1 cellular context compared by ENCODE assay signal in the genomic region with DNA sequence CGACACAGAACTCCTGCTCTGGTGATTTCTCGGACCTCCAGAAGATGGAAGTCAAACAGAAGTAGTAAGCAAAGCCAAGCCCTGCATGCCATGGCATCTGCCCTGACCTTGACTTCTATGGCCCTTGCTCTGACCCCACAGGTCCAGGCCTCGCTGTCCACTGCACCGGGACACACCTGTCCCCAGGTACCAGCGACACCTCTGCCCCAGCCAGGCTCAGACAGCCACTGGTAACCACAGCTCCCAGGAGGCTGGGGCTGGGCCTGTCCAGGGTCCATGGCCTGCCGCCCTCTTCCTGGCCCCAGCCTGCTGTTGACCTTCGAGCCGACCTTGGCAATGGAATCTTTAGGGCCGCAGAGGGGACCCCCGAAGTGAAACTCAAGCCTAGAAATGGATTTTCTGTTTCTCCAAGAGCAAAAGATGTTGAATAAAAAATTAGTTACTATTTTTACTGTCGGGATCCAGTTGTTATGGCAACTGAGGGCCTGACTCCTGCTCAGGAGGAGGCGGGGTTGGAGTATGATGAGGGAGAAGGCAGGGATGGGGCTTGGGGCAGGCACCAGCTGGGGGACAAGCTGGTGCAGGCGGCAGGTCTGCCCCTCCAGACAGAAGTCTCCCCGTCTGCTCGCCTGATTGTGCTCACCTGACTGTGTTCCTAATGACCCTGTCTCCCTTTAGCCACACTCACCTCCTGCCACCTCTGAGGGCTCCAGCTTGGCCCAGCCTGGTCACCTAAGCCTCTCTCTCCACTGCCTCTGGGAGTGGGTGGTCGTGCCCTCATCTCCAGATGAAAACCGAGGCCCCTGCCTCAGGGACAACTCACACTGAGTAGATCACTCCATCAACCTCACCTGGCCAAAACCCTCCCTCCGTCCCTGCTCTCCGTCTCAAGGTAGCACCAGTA.
TF ChIP-seq lines count a peak whose summit lies in the region.

No MANE protein-coding gene starts in this region.

TF ChIP-seq in A549, 52 proteins besides CTCF, POLR2A, EP300 and RAD21 (continued from another document):
- TF ChIP-seq, protein P1, sequence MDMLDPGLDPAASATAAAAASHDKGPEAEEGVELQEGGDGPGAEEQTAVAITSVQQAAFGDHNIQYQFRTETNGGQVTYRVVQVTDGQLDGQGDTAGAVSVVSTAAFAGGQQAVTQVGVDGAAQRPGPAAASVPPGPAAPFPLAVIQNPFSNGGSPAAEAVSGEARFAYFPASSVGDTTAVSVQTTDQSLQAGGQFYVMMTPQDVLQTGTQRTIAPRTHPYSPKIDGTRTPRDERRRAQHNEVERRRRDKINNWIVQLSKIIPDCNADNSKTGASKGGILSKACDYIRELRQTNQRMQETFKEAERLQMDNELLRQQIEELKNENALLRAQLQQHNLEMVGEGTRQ (IDR thresholded peaks at IDR 0.05), result no peak
- TF ChIP-seq, protein P2, sequence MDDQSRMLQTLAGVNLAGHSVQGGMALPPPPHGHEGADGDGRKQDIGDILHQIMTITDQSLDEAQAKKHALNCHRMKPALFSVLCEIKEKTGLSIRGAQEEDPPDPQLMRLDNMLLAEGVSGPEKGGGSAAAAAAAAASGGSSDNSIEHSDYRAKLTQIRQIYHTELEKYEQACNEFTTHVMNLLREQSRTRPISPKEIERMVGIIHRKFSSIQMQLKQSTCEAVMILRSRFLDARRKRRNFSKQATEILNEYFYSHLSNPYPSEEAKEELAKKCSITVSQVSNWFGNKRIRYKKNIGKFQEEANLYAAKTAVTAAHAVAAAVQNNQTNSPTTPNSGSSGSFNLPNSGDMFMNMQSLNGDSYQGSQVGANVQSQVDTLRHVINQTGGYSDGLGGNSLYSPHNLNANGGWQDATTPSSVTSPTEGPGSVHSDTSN (IDR thresholded peaks at IDR 0.05), result no peak
- TF ChIP-seq, protein P3, sequence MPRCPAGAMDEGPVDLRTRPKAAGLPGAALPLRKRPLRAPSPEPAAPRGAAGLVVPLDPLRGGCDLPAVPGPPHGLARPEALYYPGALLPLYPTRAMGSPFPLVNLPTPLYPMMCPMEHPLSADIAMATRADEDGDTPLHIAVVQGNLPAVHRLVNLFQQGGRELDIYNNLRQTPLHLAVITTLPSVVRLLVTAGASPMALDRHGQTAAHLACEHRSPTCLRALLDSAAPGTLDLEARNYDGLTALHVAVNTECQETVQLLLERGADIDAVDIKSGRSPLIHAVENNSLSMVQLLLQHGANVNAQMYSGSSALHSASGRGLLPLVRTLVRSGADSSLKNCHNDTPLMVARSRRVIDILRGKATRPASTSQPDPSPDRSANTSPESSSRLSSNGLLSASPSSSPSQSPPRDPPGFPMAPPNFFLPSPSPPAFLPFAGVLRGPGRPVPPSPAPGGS (IDR thresholded peaks at IDR 0.05), result no peak
- TF ChIP-seq KDM5A (IDR thresholded peaks at IDR 0.05) (no peak), TP53 (CRISPR knock-in tag; IDR thresholded peaks at IDR 0.05) (no peak), NR3C1 (IDR thresholded peaks at IDR 0.05) (no peak), CHD4 (IDR thresholded peaks at IDR 0.05; ENCODE audit: borderline replicate concordance) (no peak), JUNB (IDR thresholded peaks at IDR 0.05) (no peak), ZSCAN20 (CRISPR knock-in tag; IDR thresholded peaks at IDR 0.05) (no peak), CBX8 (IDR thresholded peaks at IDR 0.05) (no peak), SREBF2 (IDR thresholded peaks at IDR 0.05) (no peak), SMC3 (IDR thresholded peaks at IDR 0.05) (no peak), ZNF302 (CRISPR knock-in tag; IDR thresholded peaks at IDR 0.05) (no peak), MAZ (IDR thresholded peaks at IDR 0.05; ENCODE audit: borderline replicate concordance, low read depth, low read length) (no peak), EHMT2 (IDR thresholded peaks at IDR 0.05; ENCODE audit: low read depth) (no peak), HOXB13 (CRISPR knock-in tag; IDR thresholded peaks at IDR 0.05; ENCODE audit: low read depth) (no peak)
- TF ChIP-seq, protein P4, sequence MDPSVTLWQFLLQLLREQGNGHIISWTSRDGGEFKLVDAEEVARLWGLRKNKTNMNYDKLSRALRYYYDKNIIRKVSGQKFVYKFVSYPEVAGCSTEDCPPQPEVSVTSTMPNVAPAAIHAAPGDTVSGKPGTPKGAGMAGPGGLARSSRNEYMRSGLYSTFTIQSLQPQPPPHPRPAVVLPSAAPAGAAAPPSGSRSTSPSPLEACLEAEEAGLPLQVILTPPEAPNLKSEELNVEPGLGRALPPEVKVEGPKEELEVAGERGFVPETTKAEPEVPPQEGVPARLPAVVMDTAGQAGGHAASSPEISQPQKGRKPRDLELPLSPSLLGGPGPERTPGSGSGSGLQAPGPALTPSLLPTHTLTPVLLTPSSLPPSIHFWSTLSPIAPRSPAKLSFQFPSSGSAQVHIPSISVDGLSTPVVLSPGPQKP (IDR thresholded peaks at IDR 0.05; ENCODE audit: low read depth, low read length), result no peak
- TF ChIP-seq, protein P5, sequence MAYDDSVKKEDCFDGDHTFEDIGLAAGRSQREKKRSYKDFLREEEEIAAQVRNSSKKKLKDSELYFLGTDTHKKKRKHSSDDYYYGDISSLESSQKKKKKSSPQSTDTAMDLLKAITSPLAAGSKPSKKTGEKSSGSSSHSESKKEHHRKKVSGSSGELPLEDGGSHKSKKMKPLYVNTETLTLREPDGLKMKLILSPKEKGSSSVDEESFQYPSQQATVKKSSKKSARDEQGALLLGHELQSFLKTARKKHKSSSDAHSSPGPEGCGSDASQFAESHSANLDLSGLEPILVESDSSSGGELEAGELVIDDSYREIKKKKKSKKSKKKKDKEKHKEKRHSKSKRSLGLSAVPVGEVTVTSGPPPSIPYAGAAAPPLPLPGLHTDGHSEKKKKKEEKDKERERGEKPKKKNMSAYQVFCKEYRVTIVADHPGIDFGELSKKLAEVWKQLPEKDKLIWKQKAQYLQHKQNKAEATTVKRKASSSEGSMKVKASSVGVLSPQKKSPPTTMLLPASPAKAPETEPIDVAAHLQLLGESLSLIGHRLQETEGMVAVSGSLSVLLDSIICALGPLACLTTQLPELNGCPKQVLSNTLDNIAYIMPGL (CRISPR knock-in tag; IDR thresholded peaks at IDR 0.05; ENCODE audit: borderline replicate concordance), result no peak
